Comparison of ENCODE assay signal across 3 cellular contexts in the genomic region with DNA sequence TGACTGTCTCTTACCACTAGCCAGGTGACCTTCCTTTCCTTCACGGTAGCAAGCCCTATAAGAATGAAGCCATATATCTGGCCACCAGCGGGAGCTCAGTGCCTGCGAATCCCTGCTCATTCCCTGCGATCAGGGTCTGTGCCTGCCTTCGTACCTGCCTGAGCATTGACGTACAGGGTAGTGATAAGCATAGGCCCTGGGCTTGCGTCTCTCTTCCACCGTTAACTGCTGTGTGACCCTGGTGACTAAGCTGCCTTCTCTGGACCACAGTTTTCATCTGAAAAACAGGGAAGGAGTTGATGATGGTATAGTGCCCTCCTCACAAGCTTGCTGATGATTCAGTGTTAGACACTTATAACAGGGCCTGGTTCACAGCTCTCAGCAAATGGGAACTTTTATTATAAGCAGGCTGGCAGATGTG.
TF ChIP-seq lines count a peak whose summit lies in the region.

No MANE protein-coding gene starts in this region.

TF ChIP-seq in HCT116, 20 proteins besides CTCF, POLR2A, EP300 and RAD21:
- no peak for TF ChIP-seq REST (IDR thresholded peaks at IDR 0.05; ENCODE audit: low read depth)
- no peak for TF ChIP-seq CEBPB (IDR thresholded peaks at IDR 0.05; ENCODE audit: low read depth)
- TF ChIP-seq ELF1 (IDR thresholded peaks at IDR 0.05; ENCODE audit: borderline replicate concordance, low read depth), result no peak
- no peak for TF ChIP-seq ATF3 (IDR thresholded peaks at IDR 0.05)
- TF ChIP-seq POLR2AphosphoS5 (IDR thresholded peaks at IDR 0.05; ENCODE audit: low read depth, low read length), result no peak
- no peak for TF ChIP-seq JUND (IDR thresholded peaks at IDR 0.05)
- TF ChIP-seq ZBTB33 (IDR thresholded peaks at IDR 0.05; ENCODE audit: extremely low read depth, insufficient replicate concordance, low read length), result no peak
- no peak for TF ChIP-seq EGR1 (IDR thresholded peaks at IDR 0.05; ENCODE audit: low read depth)
- no peak for TF ChIP-seq FOSL1 (IDR thresholded peaks at IDR 0.05; ENCODE audit: low read depth)
- no peak for TF ChIP-seq ZFX (IDR thresholded peaks at IDR 0.05)
- no peak for TF ChIP-seq ZNF274 (IDR thresholded peaks at IDR 0.05; ENCODE audit: low read depth, low read length)
TF ChIP-seq in HCT116: peak in this region for 0.

TF ChIP-seq in endothelial cell of umbilical vein, 7 proteins besides CTCF, POLR2A, EP300 and RAD21:
- TF ChIP-seq EZH2 (IDR thresholded peaks at IDR 0.05; ENCODE audit: borderline replicate concordance, low read depth, low read length, severe bottlenecking) (no peak), JUN (IDR thresholded peaks at IDR 0.05; ENCODE audit: borderline replicate concordance, insufficient read depth, insufficient read length, low read depth) (no peak), GATA2 (IDR thresholded peaks at IDR 0.05; ENCODE audit: insufficient read depth, insufficient read length, low read depth, low read length) (no peak), FOS (IDR thresholded peaks at IDR 0.05; ENCODE audit: borderline replicate concordance, insufficient read depth, low read length) (peak; percentile 5), MYC (IDR thresholded peaks at IDR 0.05; ENCODE audit: low read depth, low read length) (no peak), POLR2AphosphoS5 (IDR thresholded peaks at IDR 0.05; ENCODE audit: insufficient read depth, low read depth, low read length) (no peak)
- TF ChIP-seq, protein P1, sequence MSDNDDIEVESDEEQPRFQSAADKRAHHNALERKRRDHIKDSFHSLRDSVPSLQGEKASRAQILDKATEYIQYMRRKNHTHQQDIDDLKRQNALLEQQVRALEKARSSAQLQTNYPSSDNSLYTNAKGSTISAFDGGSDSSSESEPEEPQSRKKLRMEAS (IDR thresholded peaks at IDR 0.05; ENCODE audit: insufficient read depth, insufficient read length), result no peak

TF ChIP-seq in HEK293T, 16 proteins besides CTCF, POLR2A, EP300 and RAD21:
- no peak for TF ChIP-seq FOXK2 (IDR thresholded peaks at IDR 0.05)
- TF ChIP-seq PKNOX1 (IDR thresholded peaks at IDR 0.05), result no peak
- TF ChIP-seq HDGF (IDR thresholded peaks at IDR 0.05; ENCODE audit: borderline replicate concordance), result no peak
- no peak for TF ChIP-seq CTBP1 (IDR thresholded peaks at IDR 0.05; ENCODE audit: borderline replicate concordance)
- TF ChIP-seq FOXM1 (IDR thresholded peaks at IDR 0.05; ENCODE audit: borderline replicate concordance), result no peak
- no peak for TF ChIP-seq ARNT (IDR thresholded peaks at IDR 0.05)
- no peak for TF ChIP-seq FOXA1 (IDR thresholded peaks at IDR 0.05)
- TF ChIP-seq SUZ12 (IDR thresholded peaks at IDR 0.05), result no peak
- no peak for TF ChIP-seq L3MBTL2 (conservative IDR thresholded peaks at IDR 0.05)
- no peak for TF ChIP-seq NFRKB (IDR thresholded peaks at IDR 0.05)
- TF ChIP-seq TARDBP (IDR thresholded peaks at IDR 0.05), result no peak
- no peak for TF ChIP-seq LEF1 (IDR thresholded peaks at IDR 0.05; ENCODE audit: borderline replicate concordance)
- no peak for TF ChIP-seq ZNF384 (IDR thresholded peaks at IDR 0.05)
